ENCODE assay signal across 8 cellular contexts in the genomic region with DNA sequence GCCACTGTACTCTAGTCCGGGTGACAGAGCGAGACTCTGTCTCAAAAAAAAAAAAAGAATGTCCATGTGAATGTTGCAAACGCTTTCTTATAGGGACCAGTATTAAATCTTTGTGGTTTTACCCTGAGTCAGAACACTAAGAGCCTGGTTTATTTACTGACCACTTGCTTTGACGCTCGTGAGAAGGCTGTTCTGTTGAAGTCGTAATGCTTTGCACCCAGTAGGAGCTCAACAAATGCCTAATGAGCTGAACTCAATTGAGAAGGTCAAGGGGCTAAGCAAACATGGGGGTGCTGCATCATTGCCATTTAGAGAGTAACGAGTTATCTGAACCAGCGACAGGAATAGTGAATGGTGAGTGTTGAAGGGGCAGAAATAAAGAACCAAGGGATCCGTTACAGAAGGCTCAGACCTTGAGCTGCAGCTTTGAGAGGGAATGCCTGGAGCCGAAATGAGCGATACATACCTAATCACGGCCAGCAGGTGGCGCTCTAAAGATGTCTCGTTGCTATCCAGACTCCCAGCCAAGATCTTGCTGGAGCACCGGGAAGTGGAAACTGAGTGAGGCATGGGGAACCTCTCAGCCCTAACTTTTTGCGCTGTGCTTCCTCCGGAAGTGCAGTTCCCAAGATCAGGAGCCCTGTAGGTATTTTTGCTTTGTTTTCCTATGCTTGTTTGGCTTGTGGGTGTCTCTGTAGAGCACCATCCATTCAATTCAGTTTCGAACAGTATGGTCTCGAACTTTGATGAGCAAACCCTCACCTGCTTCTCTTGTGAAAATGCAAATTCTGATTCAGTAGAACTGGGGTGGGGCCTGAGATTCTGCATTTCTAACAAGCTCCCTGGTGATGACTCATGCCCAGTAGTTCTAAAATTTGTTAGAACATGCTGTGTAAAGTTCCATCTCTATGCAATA. TPM values are rescaled to one million over a fixed set of nuclear protein-coding genes. Genes with fewer than 3 reads are reported as not detected.
DNase-seq lines count a peak whose midpoint lies in the region; ATAC-seq and TF ChIP-seq lines count a peak whose summit lies in the region.

No MANE protein-coding gene starts in this region.

- H3K27me3 ChIP-seq in HCT116 (ENCODE audit: insufficient read depth, low read length): no peaks in the 10 kb centered on the region

- ATAC-seq in HCT116: peak; percentile 76

- intact Hi-C loops in HCT116 (cut with micrococcal nuclease): loop anchor here (2.0 kb wide), 1 partner anchor 337 kb away; no protein-coding TSS in a partner anchor

- H3K27ac ChIP-seq in HCT116 (ENCODE audit: low read depth, low read length): 0 out of 2 replicates have a peak overlapping the region, but pooled peaks have one; percentile 19
- H3K27ac ChIP-seq in coronary artery: no peak overlapping the region

- H3K4me1 ChIP-seq in HCT116 (ENCODE audit: control insufficient read depth in 1 of 2, insufficient read depth in 2 of 2, low read length in 2 of 2): peaks cover 9 to 41% of the 10 kb centered on the region in 2 experiments

- H2AFZ ChIP-seq in HCT116 (ENCODE audit: low read depth, low read length, poor library complexity, severe bottlenecking): no peak overlapping the region

- H3K79me2 ChIP-seq in HCT116 (ENCODE audit: insufficient read depth, low read length): no peaks in the 10 kb centered on the region

- H3K9me2 ChIP-seq in HCT116 (ENCODE audit: insufficient read depth): no peaks in the 10 kb centered on the region

- POLR2A ChIA-PET in HCT116 (lab: Charles Lee): interaction anchor here (1.5 to 3.1 kb wide), 2 partner anchors 25 to 27 kb away, joined by 11 to 14 read pairs; a partner anchor contains a TSS

- BruUV-seq in HCT116 (replicated peaks; lab: Mats Ljungman, UMichigan): no TSS peak

- CTCF ChIA-PET in HCT116 (lab: Charles Lee): interaction anchor here (0.6 to 2.2 kb wide), 15 partner anchors 10 to 452 kb away, joined by 3 to 27 read pairs (median 4); a partner anchor contains a TSS

- TF ChIP-seq RAD21 in HCT116 (IDR thresholded peaks at IDR 0.05; ENCODE audit: low read depth): peak; percentile 79

- peak; percentile 68 for DNase-seq in AG09319 (ENCODE audit: extremely low read depth, low read depth)
- DNase-seq in HCT116 (ENCODE audit: low read depth, low spot score): peak; percentile 73
- peak; percentile 85 for DNase-seq in NCI-H460 (ENCODE audit: extremely low read depth, low read depth)
- DNase-seq in activated CD4-positive, alpha-beta T cell treated with anti-CD3 and anti-CD28 coated beads for 4 hours: peak; percentile 74 to 77
- DNase-seq in coronary artery (ENCODE audit: low spot score): peak; percentile 87
- peak; percentile 96 for DNase-seq in left kidney (ENCODE audit: low read depth, low spot score)
- DNase-seq in stimulated activated CD4-positive, alpha-beta T cell treated with anti-CD3 and anti-CD28 coated beads, Interleukin-2, amount 100 ng/mL, for 48 hours: peak; percentile 81 to 85
- no peak for DNase-seq in GM19240 (ENCODE audit: insufficient read length, low spot score)

- no peak overlapping the region for H3K4me3 ChIP-seq in HCT116 (replicated peaks in 1 of 2; ENCODE audit: low read depth in 1 of 2, low read length in 2 of 2)
- no peak overlapping the region for H3K4me3 ChIP-seq in coronary artery

- RAD21 ChIA-PET in HCT116 (lab: Charles Lee; ENCODE audit: low non-redundant PET in 1 of 2, low total read pairs in 2 of 2, uncharacterized antibody in 2 of 2, unreplicated experiment in 2 of 2): interaction anchor here (0.6 to 1.0 kb wide), 5 partner anchors 25 to 485 kb away, joined by 3 to 6 read pairs (median 3); a partner anchor contains a TSS

- H3K36me3 ChIP-seq in HCT116 (ENCODE audit: control insufficient read depth in 1 of 2, insufficient read depth in 2 of 2, low read length in 2 of 2): no peaks in the 10 kb centered on the region

- H3K9me3 ChIP-seq in HCT116 (ENCODE audit: control insufficient read depth in 1 of 2, insufficient read depth in 1 of 2, low read depth in 1 of 2, low read length in 2 of 2): no peaks in the 10 kb centered on the region

- TF ChIP-seq POLR2A in HCT116 (IDR thresholded peaks at IDR 0.05; ENCODE audit: borderline replicate concordance, extremely low read depth, insufficient read depth, insufficient read length): no peak

- peak overlapping the region; percentile 49 for H3K4me2 ChIP-seq in HCT116 (ENCODE audit: low read length)

- H3K9ac ChIP-seq in HCT116 (ENCODE audit: low read length): no peak overlapping the region

- TF ChIP-seq CTCF in AG09319 (IDR thresholded peaks at IDR 0.05; ENCODE audit: low read depth, low read length) (peak; percentile 78), HCT116 (IDR thresholded peaks at IDR 0.05 in 2 of 3, conservative IDR thresholded peaks at IDR 0.05 in 1 of 3; ENCODE audit: borderline replicate concordance in 1 of 3, insufficient read depth in 1 of 3, low read depth in 2 of 3, low read length in 2 of 3) (peak; percentile 62 to 88 (median 85); a peak in 5 of 6 replicates), coronary artery (IDR thresholded peaks at IDR 0.05) (peak; percentile 71)

- H4K20me1 ChIP-seq in HCT116 (ENCODE audit: insufficient read depth): no peaks in the 10 kb centered on the region

TF ChIP-seq in HCT116, 20 proteins besides CTCF, POLR2A, EP300 and RAD21:
- no peak for TF ChIP-seq TCF7L2 (IDR thresholded peaks at IDR 0.05; ENCODE audit: borderline replicate concordance, extremely low read depth, insufficient read depth, insufficient read length)
- TF ChIP-seq, protein P1, sequence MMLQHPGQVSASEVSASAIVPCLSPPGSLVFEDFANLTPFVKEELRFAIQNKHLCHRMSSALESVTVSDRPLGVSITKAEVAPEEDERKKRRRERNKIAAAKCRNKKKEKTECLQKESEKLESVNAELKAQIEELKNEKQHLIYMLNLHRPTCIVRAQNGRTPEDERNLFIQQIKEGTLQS (IDR thresholded peaks at IDR 0.05): no peak
- no peak for TF ChIP-seq SIN3A (IDR thresholded peaks at IDR 0.05; ENCODE audit: low read depth)
- no peak for TF ChIP-seq SP1 (IDR thresholded peaks at IDR 0.05; ENCODE audit: low read depth)
- no peak for TF ChIP-seq ZFX (IDR thresholded peaks at IDR 0.05)
- no peak for TF ChIP-seq FOSL1 (IDR thresholded peaks at IDR 0.05; ENCODE audit: low read depth)
- TF ChIP-seq EGR1 (IDR thresholded peaks at IDR 0.05; ENCODE audit: low read depth): no peak
- TF ChIP-seq ELF1 (IDR thresholded peaks at IDR 0.05; ENCODE audit: borderline replicate concordance, low read depth): no peak
- TF ChIP-seq JUND (IDR thresholded peaks at IDR 0.05): no peak
- TF ChIP-seq EZH2 (IDR thresholded peaks at IDR 0.05): no peak
- no peak for TF ChIP-seq CEBPB (IDR thresholded peaks at IDR 0.05; ENCODE audit: low read depth)

RNA-seq across cellular contexts. Expression of a gene that starts 12.6 kb away (rescaled TPM):
- not detected for total RNA-seq in HCT116 (2021; ENCODE audit: unreplicated experiment)
- polyA plus RNA-seq in HCT116 (2012): 0.01 TPM in 1 of 2 replicates, not detected in the other
- not detected in 2 replicates for total RNA-seq in NCI-H460 (2014; rRNA removed; shearing (Covaris generic))
- not detected in 2 replicates for polyA plus RNA-seq in NCI-H460 (2014; cell fraction: nucleus; rRNA removed)

RNA-seq across cellular contexts. Expression of a gene that starts 25.5 kb away (rescaled TPM):
- total RNA-seq in HCT116 (2021; ENCODE audit: unreplicated experiment): 39.2 TPM
- polyA plus RNA-seq in HCT116 (2012): 28.8 and 29.8 TPM in 2 replicates
- total RNA-seq in NCI-H460 (2014; rRNA removed; shearing (Covaris generic)): 46.7 and 63.1 TPM in 2 replicates
- 39.8 and 45.7 TPM in 2 replicates for polyA plus RNA-seq in NCI-H460 (2014; cell fraction: nucleus; rRNA removed)

RNA-seq across cellular contexts. Expression of a gene that starts 27.2 kb away (rescaled TPM):
- 2,603 TPM for total RNA-seq in HCT116 (2021; ENCODE audit: unreplicated experiment)
- 6,155 and 6,671 TPM in 2 replicates for polyA plus RNA-seq in HCT116 (2012)
- 7,995 and 8,048 TPM in 2 replicates for total RNA-seq in NCI-H460 (2014; rRNA removed; shearing (Covaris generic))
- polyA plus RNA-seq in NCI-H460 (2014; cell fraction: nucleus; rRNA removed): 3,154 and 4,528 TPM in 2 replicates
